In genomic region chr10:68594405-68594804, GRCh38 we compare ENCODE assay signal across 1 cellular context.
TF ChIP-seq lines count a peak whose summit lies in the region.

No MANE protein-coding gene starts in this region.

TF ChIP-seq in HCT116, 20 proteins besides CTCF, POLR2A, EP300 and RAD21 (continued from another document):
- TF ChIP-seq REST (IDR thresholded peaks at IDR 0.05; ENCODE audit: low read depth) (no peak), CBX3 (IDR thresholded peaks at IDR 0.05; ENCODE audit: low read depth) (no peak), ZNF274 (IDR thresholded peaks at IDR 0.05; ENCODE audit: low read depth, low read length) (no peak), MAX (IDR thresholded peaks at IDR 0.05) (no peak), TCF7L2 (IDR thresholded peaks at IDR 0.05; ENCODE audit: borderline replicate concordance, extremely low read depth, insufficient read depth, insufficient read length) (no peak), EZH2 (IDR thresholded peaks at IDR 0.05) (no peak), SIN3A (IDR thresholded peaks at IDR 0.05; ENCODE audit: low read depth) (no peak), EGR1 (IDR thresholded peaks at IDR 0.05; ENCODE audit: low read depth) (no peak), SP1 (IDR thresholded peaks at IDR 0.05; ENCODE audit: low read depth) (peak; percentile 66)
